In genomic region chr10:2844925-2845324, GRCh38 we compare ENCODE assay signal across 5 cellular contexts.
"Had no signal": no experiment of that assay in that cellular context is flagged by ENCODE, and none has a peak within 500 bp of the region (broad histone marks: within the 10 kb centered on the region; RNA-seq: fewer than 3 reads in every experiment).

No MANE protein-coding gene starts in this region.

- H3K4me3 ChIP-seq: GM23338, K562 had no signal

- DNase-seq: H9, HCEC 1CT, IMR-90 had no signal

- H2AFZ ChIP-seq: GM23338 had no signal

- H3K4me2 ChIP-seq: GM23338 had no signal
